8 cellular contexts compared by ENCODE assay signal in the genomic region with DNA sequence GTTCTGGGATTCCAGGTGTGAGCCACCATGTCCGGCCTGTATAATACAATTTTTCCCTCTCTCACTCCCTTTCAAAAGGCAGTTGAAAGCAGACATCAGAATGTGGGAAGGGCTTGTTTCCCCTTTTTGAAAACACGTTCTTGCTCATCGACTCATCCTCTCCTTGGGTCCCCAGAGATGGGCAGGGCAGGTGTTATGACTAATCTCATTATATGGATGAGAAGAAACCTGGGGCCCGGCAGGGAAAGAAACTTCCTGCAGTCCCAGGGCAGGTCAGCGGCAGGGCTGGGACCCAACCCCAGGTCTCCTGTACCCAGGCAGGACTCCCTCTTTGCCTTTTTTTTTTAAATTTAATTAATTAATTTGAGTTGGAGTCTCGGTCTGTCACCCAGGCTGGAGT.
DNase-seq lines count a peak whose midpoint lies in the region; ATAC-seq lines count a peak whose summit lies in the region.
"Not testable (repeated sequence)": the region's sequence is repeated elsewhere in the genome, so short reads cannot be mapped to it uniquely, and the experiment has no call there.

No MANE protein-coding gene starts in this region.

- H3K4me1 Mint-ChIP-seq in stimulated activated effector memory CD8-positive, alpha-beta T cell treated with anti-CD3 and anti-CD28 coated beads, Interleukin-12 subunit alpha, Interleukin-12 subunit beta, amount 100 ng/mL, for 72 hours, result not testable (repeated sequence)

- H3K27ac Mint-ChIP-seq in stimulated activated effector memory CD8-positive, alpha-beta T cell treated with anti-CD3 and anti-CD28 coated beads, Interleukin-12 subunit alpha, Interleukin-12 subunit beta, amount 100 ng/mL, for 72 hours, result not testable (repeated sequence)

- ATAC-seq in GM18858 (IDR thresholded peaks at IDR 0.05; ENCODE audit: unreplicated experiment) (peak; percentile 70), GM19452 (IDR thresholded peaks at IDR 0.05; ENCODE audit: unreplicated experiment) (peak; percentile 73), GM21737 (IDR thresholded peaks at IDR 0.05; ENCODE audit: unreplicated experiment) (peak; percentile 72), HG02884 (IDR thresholded peaks at IDR 0.05; ENCODE audit: unreplicated experiment) (peak; percentile 73), HG03139 (IDR thresholded peaks at IDR 0.05; ENCODE audit: unreplicated experiment) (peak; percentile 42), HG03575 (IDR thresholded peaks at IDR 0.05; ENCODE audit: extremely low read depth, insufficient number of reproducible peaks, low FRiP score, unreplicated experiment) (peak; percentile 36)
- peak; percentile 46 for ATAC-seq in stimulated activated effector memory CD8-positive, alpha-beta T cell treated with anti-CD3 and anti-CD28 coated beads, Interleukin-12 subunit alpha, Interleukin-12 subunit beta, amount 100 ng/mL, for 72 hours

- peak; percentile 21 for DNase-seq in activated effector memory CD4-positive, alpha-beta T cell treated with anti-CD3 and anti-CD28 coated beads, Interleukin-2, amount 50 U/mL, for 16 hours
- DNase-seq in stimulated activated effector memory CD8-positive, alpha-beta T cell treated with anti-CD3 and anti-CD28 coated beads, Interleukin-12 subunit alpha, Interleukin-12 subunit beta, amount 100 ng/mL, for 72 hours (ENCODE audit: low spot score in 2 of 2), result peak in 1 of 2 donors; percentile 47

- H3K4me3 Mint-ChIP-seq in stimulated activated effector memory CD8-positive, alpha-beta T cell treated with anti-CD3 and anti-CD28 coated beads, Interleukin-12 subunit alpha, Interleukin-12 subunit beta, amount 100 ng/mL, for 72 hours, result not testable (repeated sequence)

- H3K9me3 Mint-ChIP-seq in stimulated activated effector memory CD8-positive, alpha-beta T cell treated with anti-CD3 and anti-CD28 coated beads, Interleukin-12 subunit alpha, Interleukin-12 subunit beta, amount 100 ng/mL, for 72 hours, result not testable (repeated sequence)

- H3K36me3 Mint-ChIP-seq in stimulated activated effector memory CD8-positive, alpha-beta T cell treated with anti-CD3 and anti-CD28 coated beads, Interleukin-12 subunit alpha, Interleukin-12 subunit beta, amount 100 ng/mL, for 72 hours, result not testable (repeated sequence)
